16 cellular contexts compared by ENCODE assay signal in the genomic region with DNA sequence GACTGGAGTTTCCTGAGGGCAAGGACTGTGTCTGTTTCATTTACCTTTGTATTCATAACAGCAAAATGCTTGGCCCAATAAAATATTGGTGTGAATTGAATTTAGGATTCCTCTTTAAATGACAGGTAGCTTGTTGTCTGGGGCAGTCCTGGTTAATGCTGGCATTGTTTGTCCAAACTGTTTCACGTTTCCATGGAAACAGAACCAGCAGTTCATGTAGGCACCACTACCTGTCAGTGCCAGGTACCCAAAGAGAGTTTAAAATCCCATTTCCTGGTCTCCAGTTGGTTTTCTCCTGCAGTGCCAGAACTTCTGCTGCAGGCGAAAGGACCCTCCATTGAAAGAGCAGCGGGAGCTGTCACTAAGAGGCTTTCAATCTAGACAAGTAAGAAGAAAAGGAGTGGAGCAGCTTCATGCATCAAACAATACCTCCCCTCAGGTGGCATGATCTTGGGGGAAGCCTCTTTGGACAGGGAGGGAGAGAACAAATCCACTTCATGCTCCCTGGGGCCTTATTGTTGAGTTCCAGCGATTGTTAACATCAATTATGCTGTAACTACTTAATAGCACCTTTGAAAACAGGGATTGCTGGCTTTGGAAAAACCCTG.
DNase-seq lines count a peak whose midpoint lies in the region; ATAC-seq lines count a peak whose summit lies in the region.
"Had no signal": no experiment of that assay in that cellular context is flagged by ENCODE, and none has a peak within 500 bp of the region (broad histone marks: within the 10 kb centered on the region; RNA-seq: fewer than 3 reads in every experiment).

No MANE protein-coding gene starts in this region.

- no peaks in the 10 kb centered on the region for H3K79me2 ChIP-seq in mesendoderm (ENCODE audit: control insufficient read depth, insufficient read depth, low read length)

- no CpG with 5 or more reads among the region's 4 CpGs for WGBS in mesendoderm (ENCODE audit: extremely low coverage, insufficient coverage, low lambda C conversion rate)

- no peak overlapping the region for H4K5ac ChIP-seq in mesendoderm (ENCODE audit: low read length)

- H3K79me1 ChIP-seq in mesendoderm (ENCODE audit: low read length), result no peaks in the 10 kb centered on the region

- H3K4me2 ChIP-seq in mesendoderm (ENCODE audit: low read length), result no peak overlapping the region
- H3K4me2 ChIP-seq: BLaER1 treated with 17β-estradiol and CSF1 and Interleukin-3, amounts not matched to agents 10 nM and 100 nM had no signal

- no peak for ATAC-seq in Right ventricle myocardium inferior
- no peak for ATAC-seq in GM21447 (IDR thresholded peaks at IDR 0.05; ENCODE audit: unreplicated experiment)

- no peak overlapping the region for H3K4me3 ChIP-seq in mesendoderm (ENCODE audit: low read length)
- H3K4me3 ChIP-seq: BLaER1 treated with 17β-estradiol and CSF1 and Interleukin-3, amounts not matched to agents 10 nM and 100 nM; SJSA1 had no signal

- no peaks in the 10 kb centered on the region for H3K36me3 ChIP-seq in mesendoderm (ENCODE audit: control insufficient read depth, insufficient read depth, low read length)
- H3K36me3 ChIP-seq: BLaER1 treated with 17β-estradiol and CSF1 and Interleukin-3, amounts not matched to agents 10 nM and 100 nM; SJSA1 had no signal

- no peak overlapping the region for H2AK5ac ChIP-seq in mesendoderm (ENCODE audit: low read length)

- H3K27me3 ChIP-seq in mesendoderm (ENCODE audit: insufficient read depth, low read length, poor library complexity), result no peaks in the 10 kb centered on the region
- H3K27me3 ChIP-seq: BLaER1 treated with 17β-estradiol and CSF1 and Interleukin-3, amounts not matched to agents 10 nM and 100 nM had no signal

- no peak overlapping the region for H2BK5ac ChIP-seq in mesendoderm (ENCODE audit: low read length)

- H3K56ac ChIP-seq in mesendoderm (ENCODE audit: low read length), result no peak overlapping the region

- intact Hi-C loops in Right ventricle myocardium inferior (cut with DNase I), result no loop called here

- H3K9ac ChIP-seq in mesendoderm (ENCODE audit: low read length), result no peak overlapping the region
- H3K9ac ChIP-seq: BLaER1 treated with 17β-estradiol and CSF1 and Interleukin-3, amounts not matched to agents 10 nM and 100 nM had no signal

- H3K4ac ChIP-seq in mesendoderm (ENCODE audit: low read depth, low read length), result no peak overlapping the region

- H3K18ac ChIP-seq in mesendoderm (ENCODE audit: low read length), result no peak overlapping the region

- no peak overlapping the region for H3K23ac ChIP-seq in mesendoderm (ENCODE audit: low read length)

- H2BK15ac ChIP-seq in mesendoderm (replicated peaks; ENCODE audit: low read depth), result no peak overlapping the region

- no peak overlapping the region for H2BK120ac ChIP-seq in mesendoderm (ENCODE audit: low read depth, low read length)

- H3K4me1 ChIP-seq in mesendoderm (ENCODE audit: control insufficient read depth, low read depth, low read length), result no peaks in the 10 kb centered on the region
- H3K4me1 ChIP-seq: SJSA1 had no signal

- DNase-seq in NCI-H2107 treated with DMSO at 0.1 percent for 48 hours (lab: John Stamatoyannopoulos, UW; ENCODE audit: unreplicated experiment) (peak; percentile 34), NCI-H2107 (lab: John Stamatoyannopoulos, UW) (no peak), NCI-H1930 (lab: John Stamatoyannopoulos, UW) (peak; percentile 60 to 69), NCI-H69 (lab: John Stamatoyannopoulos, UW) (peak; percentile 94), mesendoderm (peak; percentile 51), Right ventricle myocardium inferior (ENCODE audit: missing footprints) (no peak)
- DNase-seq in stimulated activated naive CD4-positive, alpha-beta T cell treated with Interleukin-2 at 50 U/mL for 16 hours (lab: John Stamatoyannopoulos, UW), result no peak
- DNase-seq: DMS79, KBM-7, NCI-H1436, NCI-H510A, SW 1271 had no signal

- H4K8ac ChIP-seq in mesendoderm (ENCODE audit: low read depth, low read length), result no peak overlapping the region

- no peak overlapping the region for H3K27ac ChIP-seq in mesendoderm (ENCODE audit: low read depth, low read length)
- H3K27ac ChIP-seq: BLaER1 treated with 17β-estradiol and CSF1 and Interleukin-3, amounts not matched to agents 10 nM and 100 nM; RWPE1; SJSA1 had no signal

Comparison
In these comparisons a context has a peak if more than half of its experiments do, and no peak if none do; other contexts are left out.
1. DNase-seq: peak in NCI-H2107 treated with DMSO at 0.1 percent for 48 hours (single experiment), NCI-H1930 (2 of 2), NCI-H69 (single experiment) and mesendoderm (single experiment); none in NCI-H2107 (single experiment), Right ventricle myocardium inferior (single experiment) and stimulated activated naive CD4-positive, alpha-beta T cell treated with Interleukin-2 at 50 U/mL for 16 hours (single experiment).